Comparison of ENCODE assay signal across 1 cellular context in the genomic region with DNA sequence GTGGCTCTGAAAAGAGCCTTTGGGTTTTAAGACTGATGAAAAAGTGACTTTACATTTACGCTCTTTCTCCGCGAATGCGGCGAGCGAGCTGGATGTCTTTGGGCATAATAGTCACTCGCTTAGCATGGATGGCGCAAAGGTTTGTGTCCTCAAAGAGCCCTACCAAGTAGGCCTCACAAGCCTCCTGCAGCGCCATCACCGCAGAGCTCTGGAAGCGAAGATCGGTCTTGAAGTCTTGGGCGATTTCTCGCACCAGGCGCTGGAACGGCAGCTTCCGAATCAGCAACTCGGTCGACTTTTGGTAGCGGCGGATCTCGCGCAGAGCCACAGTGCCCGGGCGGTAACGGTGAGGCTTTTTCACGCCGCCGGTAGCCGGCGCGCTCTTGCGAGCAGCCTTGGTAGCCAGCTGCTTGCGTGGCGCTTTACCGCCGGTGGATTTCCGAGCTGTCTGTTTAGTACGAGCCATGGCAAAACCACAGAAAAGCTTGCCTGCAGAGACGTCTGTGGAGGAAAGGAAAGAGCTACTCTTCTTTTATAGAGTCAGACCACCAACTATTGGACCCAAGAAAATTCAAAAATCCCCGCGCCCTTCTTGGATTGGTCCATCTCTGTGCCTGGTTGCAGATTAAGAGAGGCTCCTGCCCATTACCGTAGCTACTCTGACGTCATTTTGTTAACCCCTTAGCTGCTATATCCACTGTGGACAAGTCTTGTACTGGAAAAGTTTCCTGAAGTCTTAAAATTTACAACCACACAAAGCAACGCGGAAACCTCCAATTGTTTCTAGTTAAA.
TF ChIP-seq lines count a peak whose summit lies in the region.

No MANE protein-coding gene starts in this region.

TF ChIP-seq in HepG2, 621 proteins besides CTCF, POLR2A, EP300 and RAD21 (continued from another document and continues in another):
- TF ChIP-seq, protein P1, sequence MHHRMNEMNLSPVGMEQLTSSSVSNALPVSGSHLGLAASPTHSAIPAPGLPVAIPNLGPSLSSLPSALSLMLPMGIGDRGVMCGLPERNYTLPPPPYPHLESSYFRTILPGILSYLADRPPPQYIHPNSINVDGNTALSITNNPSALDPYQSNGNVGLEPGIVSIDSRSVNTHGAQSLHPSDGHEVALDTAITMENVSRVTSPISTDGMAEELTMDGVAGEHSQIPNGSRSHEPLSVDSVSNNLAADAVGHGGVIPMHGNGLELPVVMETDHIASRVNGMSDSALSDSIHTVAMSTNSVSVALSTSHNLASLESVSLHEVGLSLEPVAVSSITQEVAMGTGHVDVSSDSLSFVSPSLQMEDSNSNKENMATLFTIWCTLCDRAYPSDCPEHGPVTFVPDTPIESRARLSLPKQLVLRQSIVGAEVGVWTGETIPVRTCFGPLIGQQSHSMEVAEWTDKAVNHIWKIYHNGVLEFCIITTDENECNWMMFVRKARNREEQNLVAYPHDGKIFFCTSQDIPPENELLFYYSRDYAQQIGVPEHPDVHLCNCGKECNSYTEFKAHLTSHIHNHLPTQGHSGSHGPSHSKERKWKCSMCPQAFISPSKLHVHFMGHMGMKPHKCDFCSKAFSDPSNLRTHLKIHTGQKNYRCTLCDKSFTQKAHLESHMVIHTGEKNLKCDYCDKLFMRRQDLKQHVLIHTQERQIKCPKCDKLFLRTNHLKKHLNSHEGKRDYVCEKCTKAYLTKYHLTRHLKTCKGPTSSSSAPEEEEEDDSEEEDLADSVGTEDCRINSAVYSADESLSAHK (CRISPR knock-in tag; IDR thresholded peaks at IDR 0.05; ENCODE audit: borderline replicate concordance), result no peak; the same call in 1 of the 2 replicates
- TF ChIP-seq RFX5 (IDR thresholded peaks at IDR 0.05; ENCODE audit: low read depth, low read length) (peak; percentile 79; the same call in 1 of the 2 replicates), HOXA3 (CRISPR knock-in tag; IDR thresholded peaks at IDR 0.05) (peak; percentile 92), ZNF30 (CRISPR knock-in tag; IDR thresholded peaks at IDR 0.05) (0 out of 2 replicates have a peak, but pooled peaks have one; percentile 64), ZFP62 (CRISPR knock-in tag; IDR thresholded peaks at IDR 0.05) (peak; percentile 73; the same call in 1 of the 2 replicates), HMG20B (CRISPR knock-in tag; conservative IDR thresholded peaks at IDR 0.05) (peak; percentile 66; the same call in 1 of the 2 replicates), ZNF337 (CRISPR knock-in tag; IDR thresholded peaks at IDR 0.05; ENCODE audit: borderline replicate concordance, low read depth) (peak; percentile 76; the same call in 1 of the 2 replicates), ARID2 (CRISPR knock-in tag; IDR thresholded peaks at IDR 0.05; ENCODE audit: borderline replicate concordance) (no peak; the same call in 1 of the 2 replicates), KDM2A (CRISPR knock-in tag; IDR thresholded peaks at IDR 0.05; ENCODE audit: borderline replicate concordance, low read depth) (peak; percentile 85; the same call in 1 of the 2 replicates), PAX8 (CRISPR knock-in tag; IDR thresholded peaks at IDR 0.05; ENCODE audit: borderline replicate concordance) (peak; percentile 41), KAT8 (CRISPR knock-in tag; IDR thresholded peaks at IDR 0.05) (no peak), ZNF484 (CRISPR knock-in tag; IDR thresholded peaks at IDR 0.05; ENCODE audit: borderline replicate concordance, low read depth) (0 out of 2 replicates have a peak, but pooled peaks have one; percentile 60), ZNF230 (CRISPR knock-in tag; IDR thresholded peaks at IDR 0.05) (peak; percentile 69), KLF9 (CRISPR knock-in tag; IDR thresholded peaks at IDR 0.05; ENCODE audit: low read depth) (no peak; the same call in 1 of the 2 replicates), ZNF333 (CRISPR knock-in tag; IDR thresholded peaks at IDR 0.05; ENCODE audit: borderline replicate concordance) (peak; percentile 83; the same call in 1 of the 2 replicates), NKX3-1 (CRISPR knock-in tag; IDR thresholded peaks at IDR 0.05) (no peak; the same call in 1 of the 2 replicates), POLR2AphosphoS2 (IDR thresholded peaks at IDR 0.05; ENCODE audit: low read depth, low read length) (peak; percentile 72; the same call in 1 of the 2 replicates), ATF7-NPFF (CRISPR knock-in tag; IDR thresholded peaks at IDR 0.05; ENCODE audit: low read depth) (peak; percentile 98), RNF2 (conservative IDR thresholded peaks at IDR 0.05; ENCODE audit: low read depth) (no peak), MTF2 (CRISPR knock-in tag; IDR thresholded peaks at IDR 0.05; ENCODE audit: borderline replicate concordance) (no peak), XBP1 (CRISPR knock-in tag; IDR thresholded peaks at IDR 0.05) (no peak), BRF2 (CRISPR knock-in tag; IDR thresholded peaks at IDR 0.05) (no peak), CBX5 (CRISPR knock-in tag; IDR thresholded peaks at IDR 0.05; ENCODE audit: borderline replicate concordance) (peak; percentile 84; the same call in 1 of the 2 replicates), ZNF33B (CRISPR knock-in tag; IDR thresholded peaks at IDR 0.05) (peak; percentile 83; the same call in 1 of the 2 replicates), PHF20 (CRISPR knock-in tag; IDR thresholded peaks at IDR 0.05) (0 out of 2 replicates have a peak, but pooled peaks have one; percentile 17), ASH2L (IDR thresholded peaks at IDR 0.05; ENCODE audit: insufficient read length, low read depth, low read length) (peak; percentile 95), SIX1 (CRISPR knock-in tag; IDR thresholded peaks at IDR 0.05; ENCODE audit: borderline replicate concordance) (peak; percentile 58), ZSCAN25 (CRISPR knock-in tag; IDR thresholded peaks at IDR 0.05) (no peak; the same call in 1 of the 2 replicates)
- TF ChIP-seq, protein P2, sequence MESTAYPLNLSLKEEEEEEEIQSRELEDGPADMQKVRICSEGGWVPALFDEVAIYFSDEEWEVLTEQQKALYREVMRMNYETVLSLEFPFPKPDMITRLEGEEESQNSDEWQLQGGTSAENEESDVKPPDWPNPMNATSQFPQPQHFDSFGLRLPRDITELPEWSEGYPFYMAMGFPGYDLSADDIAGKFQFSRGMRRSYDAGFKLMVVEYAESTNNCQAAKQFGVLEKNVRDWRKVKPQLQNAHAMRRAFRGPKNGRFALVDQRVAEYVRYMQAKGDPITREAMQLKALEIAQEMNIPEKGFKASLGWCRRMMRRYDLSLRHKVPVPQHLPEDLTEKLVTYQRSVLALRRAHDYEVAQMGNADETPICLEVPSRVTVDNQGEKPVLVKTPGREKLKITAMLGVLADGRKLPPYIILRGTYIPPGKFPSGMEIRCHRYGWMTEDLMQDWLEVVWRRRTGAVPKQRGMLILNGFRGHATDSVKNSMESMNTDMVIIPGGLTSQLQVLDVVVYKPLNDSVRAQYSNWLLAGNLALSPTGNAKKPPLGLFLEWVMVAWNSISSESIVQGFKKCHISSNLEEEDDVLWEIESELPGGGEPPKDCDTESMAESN (CRISPR knock-in tag; conservative IDR thresholded peaks at IDR 0.05), result peak; percentile 89
- TF ChIP-seq, protein P3, sequence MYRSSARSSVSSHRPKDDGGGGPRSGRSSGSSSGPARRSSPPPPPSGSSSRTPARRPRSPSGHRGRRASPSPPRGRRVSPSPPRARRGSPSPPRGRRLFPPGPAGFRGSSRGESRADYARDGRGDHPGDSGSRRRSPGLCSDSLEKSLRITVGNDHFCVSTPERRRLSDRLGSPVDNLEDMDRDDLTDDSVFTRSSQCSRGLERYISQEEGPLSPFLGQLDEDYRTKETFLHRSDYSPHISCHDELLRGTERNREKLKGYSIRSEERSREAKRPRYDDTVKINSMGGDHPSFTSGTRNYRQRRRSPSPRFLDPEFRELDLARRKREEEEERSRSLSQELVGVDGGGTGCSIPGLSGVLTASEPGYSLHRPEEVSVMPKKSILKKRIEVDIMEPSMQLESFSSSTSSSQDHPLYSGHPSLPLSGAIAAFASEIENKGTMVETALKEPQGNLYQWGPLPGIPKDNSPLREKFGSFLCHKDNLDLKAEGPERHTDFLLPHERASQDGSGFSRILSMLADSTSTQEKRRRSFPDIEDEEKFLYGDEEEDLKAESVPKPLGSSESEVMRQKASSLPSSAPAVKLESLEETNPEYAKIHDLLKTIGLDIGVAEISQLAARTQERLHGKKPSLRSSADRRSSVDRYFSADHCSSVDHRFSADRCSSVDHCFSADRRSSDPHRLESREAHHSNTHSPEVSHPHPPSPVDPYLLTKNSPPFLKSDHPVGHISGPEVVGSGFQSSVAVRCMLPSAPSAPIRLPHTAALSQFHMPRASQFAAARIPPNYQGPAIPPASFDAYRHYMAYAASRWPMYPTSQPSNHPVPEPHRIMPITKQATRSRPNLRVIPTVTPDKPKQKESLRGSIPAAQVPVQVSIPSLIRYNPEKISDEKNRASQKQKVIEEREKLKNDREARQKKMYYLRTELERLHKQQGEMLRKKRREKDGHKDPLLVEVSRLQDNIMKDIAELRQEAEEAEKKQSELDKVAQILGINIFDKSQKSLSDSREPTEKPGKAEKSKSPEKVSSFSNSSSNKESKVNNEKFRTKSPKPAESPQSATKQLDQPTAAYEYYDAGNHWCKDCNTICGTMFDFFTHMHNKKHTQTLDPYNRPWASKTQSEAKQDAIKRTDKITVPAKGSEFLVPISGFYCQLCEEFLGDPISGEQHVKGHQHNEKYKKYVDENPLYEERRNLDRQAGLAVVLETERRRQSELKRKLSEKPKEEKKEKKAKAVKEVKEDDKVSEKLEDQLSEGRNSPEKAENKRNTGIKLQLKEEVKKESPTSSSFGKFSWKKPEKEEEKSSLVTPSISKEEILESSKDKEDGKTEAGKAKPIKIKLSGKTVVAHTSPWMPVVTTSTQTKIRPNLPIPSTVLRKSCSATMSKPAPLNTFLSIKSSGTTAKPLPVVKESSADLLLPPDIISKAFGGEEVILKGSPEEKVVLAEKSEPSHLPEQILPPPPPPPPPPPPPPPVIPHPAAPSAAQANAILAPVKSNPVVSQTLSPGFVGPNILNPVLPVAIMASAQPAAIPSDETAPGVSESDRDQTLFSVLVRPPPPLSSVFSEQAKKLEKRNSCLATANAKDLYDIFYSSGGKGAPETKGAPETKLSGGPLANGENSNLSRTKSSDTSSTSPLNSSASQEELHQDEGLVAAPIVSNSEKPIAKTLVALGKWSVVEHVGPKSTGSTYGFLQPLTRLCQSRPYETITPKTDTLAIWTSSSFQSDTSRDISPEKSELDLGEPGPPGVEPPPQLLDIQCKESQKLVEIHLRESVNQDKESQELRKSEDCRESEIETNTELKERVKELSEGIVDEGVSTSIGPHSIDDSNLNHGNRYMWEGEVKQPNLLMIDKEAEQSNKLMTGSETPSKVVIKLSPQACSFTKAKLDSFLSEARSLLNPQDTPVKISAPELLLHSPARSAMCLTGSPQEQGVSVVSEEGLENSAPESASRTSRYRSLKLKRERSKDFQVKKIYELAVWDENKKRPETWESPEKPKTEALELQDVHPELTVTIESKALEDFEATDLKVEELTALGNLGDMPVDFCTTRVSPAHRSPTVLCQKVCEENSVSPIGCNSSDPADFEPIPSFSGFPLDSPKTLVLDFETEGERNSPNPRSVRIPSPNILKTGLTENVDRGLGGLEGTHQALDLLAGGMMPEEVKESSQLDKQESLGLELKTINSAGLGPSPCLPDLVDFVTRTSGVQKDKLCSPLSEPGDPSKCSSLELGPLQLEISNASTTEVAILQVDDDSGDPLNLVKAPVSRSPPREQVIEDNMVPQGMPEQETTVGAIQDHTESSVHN (CRISPR knock-in tag; IDR thresholded peaks at IDR 0.05), result peak; percentile 81; the same call in 1 of the 2 replicates
- TF ChIP-seq, protein P4, sequence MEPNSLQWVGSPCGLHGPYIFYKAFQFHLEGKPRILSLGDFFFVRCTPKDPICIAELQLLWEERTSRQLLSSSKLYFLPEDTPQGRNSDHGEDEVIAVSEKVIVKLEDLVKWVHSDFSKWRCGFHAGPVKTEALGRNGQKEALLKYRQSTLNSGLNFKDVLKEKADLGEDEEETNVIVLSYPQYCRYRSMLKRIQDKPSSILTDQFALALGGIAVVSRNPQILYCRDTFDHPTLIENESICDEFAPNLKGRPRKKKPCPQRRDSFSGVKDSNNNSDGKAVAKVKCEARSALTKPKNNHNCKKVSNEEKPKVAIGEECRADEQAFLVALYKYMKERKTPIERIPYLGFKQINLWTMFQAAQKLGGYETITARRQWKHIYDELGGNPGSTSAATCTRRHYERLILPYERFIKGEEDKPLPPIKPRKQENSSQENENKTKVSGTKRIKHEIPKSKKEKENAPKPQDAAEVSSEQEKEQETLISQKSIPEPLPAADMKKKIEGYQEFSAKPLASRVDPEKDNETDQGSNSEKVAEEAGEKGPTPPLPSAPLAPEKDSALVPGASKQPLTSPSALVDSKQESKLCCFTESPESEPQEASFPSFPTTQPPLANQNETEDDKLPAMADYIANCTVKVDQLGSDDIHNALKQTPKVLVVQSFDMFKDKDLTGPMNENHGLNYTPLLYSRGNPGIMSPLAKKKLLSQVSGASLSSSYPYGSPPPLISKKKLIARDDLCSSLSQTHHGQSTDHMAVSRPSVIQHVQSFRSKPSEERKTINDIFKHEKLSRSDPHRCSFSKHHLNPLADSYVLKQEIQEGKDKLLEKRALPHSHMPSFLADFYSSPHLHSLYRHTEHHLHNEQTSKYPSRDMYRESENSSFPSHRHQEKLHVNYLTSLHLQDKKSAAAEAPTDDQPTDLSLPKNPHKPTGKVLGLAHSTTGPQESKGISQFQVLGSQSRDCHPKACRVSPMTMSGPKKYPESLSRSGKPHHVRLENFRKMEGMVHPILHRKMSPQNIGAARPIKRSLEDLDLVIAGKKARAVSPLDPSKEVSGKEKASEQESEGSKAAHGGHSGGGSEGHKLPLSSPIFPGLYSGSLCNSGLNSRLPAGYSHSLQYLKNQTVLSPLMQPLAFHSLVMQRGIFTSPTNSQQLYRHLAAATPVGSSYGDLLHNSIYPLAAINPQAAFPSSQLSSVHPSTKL (CRISPR knock-in tag; IDR thresholded peaks at IDR 0.05), result peak; percentile 55
- TF ChIP-seq, protein P5, sequence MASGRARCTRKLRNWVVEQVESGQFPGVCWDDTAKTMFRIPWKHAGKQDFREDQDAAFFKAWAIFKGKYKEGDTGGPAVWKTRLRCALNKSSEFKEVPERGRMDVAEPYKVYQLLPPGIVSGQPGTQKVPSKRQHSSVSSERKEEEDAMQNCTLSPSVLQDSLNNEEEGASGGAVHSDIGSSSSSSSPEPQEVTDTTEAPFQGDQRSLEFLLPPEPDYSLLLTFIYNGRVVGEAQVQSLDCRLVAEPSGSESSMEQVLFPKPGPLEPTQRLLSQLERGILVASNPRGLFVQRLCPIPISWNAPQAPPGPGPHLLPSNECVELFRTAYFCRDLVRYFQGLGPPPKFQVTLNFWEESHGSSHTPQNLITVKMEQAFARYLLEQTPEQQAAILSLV (CRISPR knock-in tag; IDR thresholded peaks at IDR 0.05; ENCODE audit: borderline replicate concordance), result peak; percentile 90; the same call in 1 of the 2 replicates
- TF ChIP-seq, protein P6, sequence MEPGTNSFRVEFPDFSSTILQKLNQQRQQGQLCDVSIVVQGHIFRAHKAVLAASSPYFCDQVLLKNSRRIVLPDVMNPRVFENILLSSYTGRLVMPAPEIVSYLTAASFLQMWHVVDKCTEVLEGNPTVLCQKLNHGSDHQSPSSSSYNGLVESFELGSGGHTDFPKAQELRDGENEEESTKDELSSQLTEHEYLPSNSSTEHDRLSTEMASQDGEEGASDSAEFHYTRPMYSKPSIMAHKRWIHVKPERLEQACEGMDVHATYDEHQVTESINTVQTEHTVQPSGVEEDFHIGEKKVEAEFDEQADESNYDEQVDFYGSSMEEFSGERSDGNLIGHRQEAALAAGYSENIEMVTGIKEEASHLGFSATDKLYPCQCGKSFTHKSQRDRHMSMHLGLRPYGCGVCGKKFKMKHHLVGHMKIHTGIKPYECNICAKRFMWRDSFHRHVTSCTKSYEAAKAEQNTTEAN (CRISPR knock-in tag; conservative IDR thresholded peaks at IDR 0.05), result peak; percentile 59
